ENCODE assay signal across 15 cellular contexts in the genomic region with DNA sequence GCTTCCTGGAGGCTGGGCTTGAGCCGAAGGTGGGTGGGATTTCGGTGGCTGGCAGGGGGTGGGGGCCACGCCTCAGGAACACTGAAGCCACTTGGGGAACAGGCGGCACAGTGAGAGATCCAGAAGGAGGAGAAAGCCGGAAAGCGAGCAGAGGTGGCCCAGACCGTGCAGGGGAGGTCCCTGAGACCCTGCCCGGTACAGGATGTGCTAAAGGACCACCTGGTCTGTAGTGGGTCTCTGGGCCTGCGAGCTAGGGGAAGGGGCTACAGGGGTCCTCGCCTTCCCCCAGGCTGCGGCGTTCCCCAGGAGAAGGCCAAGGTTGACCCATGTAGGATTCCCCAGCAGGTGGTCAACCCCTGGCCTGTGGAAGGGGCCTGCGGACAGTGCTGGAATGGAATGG. TPM values are rescaled to one million over a fixed set of nuclear protein-coding genes. Genes with fewer than 3 reads are reported as not detected.
DNase-seq lines count a peak whose midpoint lies in the region; ATAC-seq and TF ChIP-seq lines count a peak whose summit lies in the region.
"Had no signal": no experiment of that assay in that cellular context is flagged by ENCODE, and none has a peak within 500 bp of the region (broad histone marks: within the 10 kb centered on the region; RNA-seq: fewer than 3 reads in every experiment).

A gene (minus strand): TSS at position 14 of the 400 bp plus-strand sequence. CDS start 8,730 bp downstream, outside the sequence.

- H3K27ac Mint-ChIP-seq in GM23338: no peak within 1 kb of the TSS
- H3K27ac Mint-ChIP-seq: CD4-positive, CD25-positive, alpha-beta regulatory T cell; HFFc6 had no signal

- H3K4me3 Mint-ChIP-seq in GM23338: no peak within 1 kb of the TSS; the same call in 2 of the 3 replicates
- H3K4me3 Mint-ChIP-seq: CD4-positive, CD25-positive, alpha-beta regulatory T cell; HFFc6 had no signal

- no peak for TF ChIP-seq POLR2A in testis (IDR thresholded peaks at IDR 0.05)

- H3K4me1 ChIP-seq in GM23338 (ENCODE audit: insufficient read depth) (no peaks in the 10 kb centered on the region), colonic mucosa (no peaks in the 10 kb centered on the region), testis (no peaks in the 10 kb centered on the region)
- H3K4me1 ChIP-seq: A549 had no signal

- H3K4me3 ChIP-seq in GM23338: peak within 1 kb of the TSS; percentile 46
- no peak within 1 kb of the TSS for H3K4me3 ChIP-seq in colonic mucosa
- H3K4me3 ChIP-seq in testis: peak within 1 kb of the TSS; percentile 40 to 54
- H3K4me3 ChIP-seq: A549, BLaER1, K562 had no signal

- ATAC-seq in GM23338 (no peak; the same call in 2 of the 3 replicates), HG03439 (IDR thresholded peaks at IDR 0.05; ENCODE audit: unreplicated experiment) (no peak), GM18498 (IDR thresholded peaks at IDR 0.05; ENCODE audit: unreplicated experiment) (no peak)

- H3K9me3 ChIP-seq in colonic mucosa (peaks cover 6% of the 10 kb centered on the region), testis (no peaks in the 10 kb centered on the region)

- H3K27me3 ChIP-seq in GM23338 (ENCODE audit: insufficient read depth) (no peaks in the 10 kb centered on the region; the same call in 1 of the 2 replicates), colonic mucosa (no peaks in the 10 kb centered on the region), testis (no peaks in the 10 kb centered on the region)
- H3K27me3 ChIP-seq: BLaER1 had no signal

- peaks cover 3% of the 10 kb centered on the region; the same call in 1 of the 2 replicates for H3K36me3 ChIP-seq in GM23338 (ENCODE audit: insufficient read depth)
- H3K36me3 ChIP-seq in colonic mucosa: no peaks in the 10 kb centered on the region
- no peaks in the 10 kb centered on the region for H3K36me3 ChIP-seq in testis (ENCODE audit: low read depth, missing control alignments)

- intact Hi-C loops in colonic mucosa (cut with DNase I): no loop called here
- intact Hi-C loops in testis (cut with DNase I; ENCODE audit: low total_unique reads): no loop called here

- H3F3A ChIP-seq in GM23338 (replicated peaks; ENCODE audit: low read depth): no peaks in the 10 kb centered on the region

- H3K9me3 Mint-ChIP-seq in GM23338: peaks cover 49% of the 10 kb centered on the region

- no peak within 1 kb of the TSS for H3K9ac ChIP-seq in colonic mucosa (ENCODE audit: low read depth in 2 of 2, low read length in 2 of 2)
- H3K9ac ChIP-seq: BLaER1 had no signal

- no peaks in the 10 kb centered on the region for H3K4me1 Mint-ChIP-seq in GM23338
- H3K4me1 Mint-ChIP-seq: CD4-positive, CD25-positive, alpha-beta regulatory T cell had no signal

- H4K20me1 ChIP-seq in GM23338 (replicated peaks; ENCODE audit: insufficient read depth): no peaks in the 10 kb centered on the region
- H4K20me1 ChIP-seq: BLaER1 had no signal

- H3K79me2 ChIP-seq in GM23338 (replicated peaks; ENCODE audit: insufficient read depth): no peaks in the 10 kb centered on the region

- H3K27ac ChIP-seq in GM23338 (ENCODE audit: low read depth): no peak within 1 kb of the TSS
- H3K27ac ChIP-seq in colonic mucosa: no peak within 1 kb of the TSS
- no peak within 1 kb of the TSS for H3K27ac ChIP-seq in testis
- H3K27ac ChIP-seq: A549, BLaER1 had no signal

- H3K36me3 Mint-ChIP-seq in GM23338 (ENCODE audit: low read depth): peaks cover 12% of the 10 kb centered on the region
- H3K36me3 Mint-ChIP-seq: CD4-positive, CD25-positive, alpha-beta regulatory T cell had no signal

- peak within 1 kb of the TSS; percentile 94 for H2AFZ ChIP-seq in GM23338

- peak within 1 kb of the TSS; percentile 64; the same call in 1 of the 2 replicates for H3K4me2 ChIP-seq in GM23338
- H3K4me2 ChIP-seq: A549, BLaER1 had no signal

- TF ChIP-seq CTCF in GM23338 (conservative IDR thresholded peaks at IDR 0.05; ENCODE audit: low read depth in 2 of 2) (no peak), colonic mucosa (IDR thresholded peaks at IDR 0.05) (no peak), testis (IDR thresholded peaks at IDR 0.05) (no peak)

- WGBS in testis, 2 donors: 55 to 74% methylated on average over 7 to 13 of the region's 13 CpGs

- DNase-seq in GM23338 (ENCODE audit: low spot score): no peak
- peak; percentile 8 for DNase-seq in colonic mucosa
- DNase-seq in islet precursor cell: peak; percentile 25
- DNase-seq in testis: no peak
- DNase-seq in activated gamma-delta T cell treated with Interleukin-2 at 50 U/mL for 16 hours: no peak
- DNase-seq: CD4-positive, CD25-positive, alpha-beta regulatory T cell; GOT3; HCEC 1CT; HFFc6 had no signal

- H3K9me2 ChIP-seq in GM23338 (ENCODE audit: insufficient read depth): no peaks in the 10 kb centered on the region

- H3K27me3 Mint-ChIP-seq in GM23338 (ENCODE audit: insufficient read depth, low read depth, poor library complexity): peaks cover 13% of the 10 kb centered on the region

TF ChIP-seq in GM23338, 12 proteins besides CTCF, POLR2A, EP300 and RAD21:
- TF ChIP-seq, protein P1, sequence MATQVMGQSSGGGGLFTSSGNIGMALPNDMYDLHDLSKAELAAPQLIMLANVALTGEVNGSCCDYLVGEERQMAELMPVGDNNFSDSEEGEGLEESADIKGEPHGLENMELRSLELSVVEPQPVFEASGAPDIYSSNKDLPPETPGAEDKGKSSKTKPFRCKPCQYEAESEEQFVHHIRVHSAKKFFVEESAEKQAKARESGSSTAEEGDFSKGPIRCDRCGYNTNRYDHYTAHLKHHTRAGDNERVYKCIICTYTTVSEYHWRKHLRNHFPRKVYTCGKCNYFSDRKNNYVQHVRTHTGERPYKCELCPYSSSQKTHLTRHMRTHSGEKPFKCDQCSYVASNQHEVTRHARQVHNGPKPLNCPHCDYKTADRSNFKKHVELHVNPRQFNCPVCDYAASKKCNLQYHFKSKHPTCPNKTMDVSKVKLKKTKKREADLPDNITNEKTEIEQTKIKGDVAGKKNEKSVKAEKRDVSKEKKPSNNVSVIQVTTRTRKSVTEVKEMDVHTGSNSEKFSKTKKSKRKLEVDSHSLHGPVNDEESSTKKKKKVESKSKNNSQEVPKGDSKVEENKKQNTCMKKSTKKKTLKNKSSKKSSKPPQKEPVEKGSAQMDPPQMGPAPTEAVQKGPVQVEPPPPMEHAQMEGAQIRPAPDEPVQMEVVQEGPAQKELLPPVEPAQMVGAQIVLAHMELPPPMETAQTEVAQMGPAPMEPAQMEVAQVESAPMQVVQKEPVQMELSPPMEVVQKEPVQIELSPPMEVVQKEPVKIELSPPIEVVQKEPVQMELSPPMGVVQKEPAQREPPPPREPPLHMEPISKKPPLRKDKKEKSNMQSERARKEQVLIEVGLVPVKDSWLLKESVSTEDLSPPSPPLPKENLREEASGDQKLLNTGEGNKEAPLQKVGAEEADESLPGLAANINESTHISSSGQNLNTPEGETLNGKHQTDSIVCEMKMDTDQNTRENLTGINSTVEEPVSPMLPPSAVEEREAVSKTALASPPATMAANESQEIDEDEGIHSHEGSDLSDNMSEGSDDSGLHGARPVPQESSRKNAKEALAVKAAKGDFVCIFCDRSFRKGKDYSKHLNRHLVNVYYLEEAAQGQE (IDR thresholded peaks at IDR 0.05; ENCODE audit: unreplicated experiment): no peak
- TF ChIP-seq ZNF114 (CRISPR knock-in tag; IDR thresholded peaks at IDR 0.05) (no peak), EZH2phosphoT487 (IDR thresholded peaks at IDR 0.05; ENCODE audit: unreplicated experiment) (no peak), POLR2AphosphoS5 (IDR thresholded peaks at IDR 0.05; ENCODE audit: low read depth) (no peak), CREB1 (CRISPR knock-in tag; IDR thresholded peaks at IDR 0.05; ENCODE audit: low read depth) (no peak), ZNF331 (CRISPR knock-in tag; IDR thresholded peaks at IDR 0.05; ENCODE audit: low read depth) (no peak), JUNB (IDR thresholded peaks at IDR 0.05; ENCODE audit: unreplicated experiment) (no peak), EZH2 (IDR thresholded peaks at IDR 0.05; ENCODE audit: low read depth, unreplicated experiment) (no peak), NANOG (IDR thresholded peaks at IDR 0.05; ENCODE audit: borderline replicate concordance) (no peak)
- TF ChIP-seq, protein P2, sequence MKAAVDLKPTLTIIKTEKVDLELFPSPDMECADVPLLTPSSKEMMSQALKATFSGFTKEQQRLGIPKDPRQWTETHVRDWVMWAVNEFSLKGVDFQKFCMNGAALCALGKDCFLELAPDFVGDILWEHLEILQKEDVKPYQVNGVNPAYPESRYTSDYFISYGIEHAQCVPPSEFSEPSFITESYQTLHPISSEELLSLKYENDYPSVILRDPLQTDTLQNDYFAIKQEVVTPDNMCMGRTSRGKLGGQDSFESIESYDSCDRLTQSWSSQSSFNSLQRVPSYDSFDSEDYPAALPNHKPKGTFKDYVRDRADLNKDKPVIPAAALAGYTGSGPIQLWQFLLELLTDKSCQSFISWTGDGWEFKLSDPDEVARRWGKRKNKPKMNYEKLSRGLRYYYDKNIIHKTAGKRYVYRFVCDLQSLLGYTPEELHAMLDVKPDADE (IDR thresholded peaks at IDR 0.05): no peak

RNA-seq across cellular contexts. Expression of the gene that starts here (rescaled TPM):
- 2.5 and 4.2 TPM in 2 replicates for total RNA-seq in GM23338 (2014; rRNA removed; shearing (Covaris generic))
- polyA plus RNA-seq in GM23338 (2016; fragmentation: Nextera tagmentation; extraction: Ambion mirVana): 0.44 and 0.57 TPM in 2 replicates
- total RNA-seq in colonic mucosa: not detected
- total RNA-seq in testis: 1 to 10 TPM; 2.4 to 3.0 TPM
- 1.7 TPM for polyA plus RNA-seq in testis (ENCODE audit: insufficient read depth, low read depth, low replicate concordance)
- total RNA-seq: CD4-positive, CD25-positive, alpha-beta regulatory T cell; Daoy; HFFc6; K562 had no signal
- polyA plus RNA-seq: A549; CD4-positive, CD25-positive, alpha-beta regulatory T cell; K562 had no signal

Comparison
In these comparisons a context has a peak if more than half of its experiments do, and no peak if none do; other contexts are left out.
1. Peak in DNase-seq in colonic mucosa; RNA of the gene not detected or under 1 TPM.